ENCODE assay signal across 8 cellular contexts in the genomic region with DNA sequence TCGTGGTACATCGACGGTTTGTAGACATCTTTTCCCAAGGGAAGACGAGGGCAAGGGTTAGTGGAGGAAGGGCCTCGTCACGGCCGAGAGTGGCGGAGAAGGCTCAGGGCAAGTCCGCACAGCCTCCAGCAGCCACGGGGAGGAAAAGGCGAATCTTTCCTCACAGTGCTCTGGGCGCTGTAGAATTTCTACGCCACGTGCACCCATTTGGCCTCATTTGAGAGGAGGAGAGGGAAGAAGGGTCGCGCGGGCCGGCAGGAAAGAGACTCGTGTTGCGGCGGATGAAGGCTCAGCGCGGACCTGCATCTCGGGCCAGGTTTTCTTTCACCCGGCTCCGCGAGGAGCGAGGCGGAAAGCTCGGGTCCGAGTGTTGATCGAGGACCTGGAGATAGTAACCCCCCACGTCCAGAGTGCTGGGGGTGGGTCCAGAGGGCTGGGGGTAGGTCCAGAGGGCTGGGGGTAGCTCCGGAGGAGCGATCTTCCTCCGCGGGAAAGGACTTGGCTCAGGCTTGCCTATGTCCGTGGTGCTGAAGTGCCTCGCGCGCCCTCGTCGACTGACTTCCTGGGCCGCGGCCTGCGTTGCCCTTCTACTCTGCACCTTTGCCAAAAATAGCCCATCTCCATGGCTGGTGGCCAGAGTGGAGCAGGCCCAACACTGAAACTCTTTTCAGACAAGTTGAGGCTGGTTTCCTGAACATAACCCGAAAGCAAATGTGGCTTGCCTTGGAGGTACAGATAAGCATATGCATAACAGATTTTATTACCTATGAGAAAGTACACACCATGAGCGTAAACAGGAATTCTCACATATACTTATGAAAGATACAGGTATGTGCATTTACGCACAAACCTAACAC. TPM values are rescaled to one million over a fixed set of nuclear protein-coding genes. Genes with fewer than 3 reads are reported as not detected.
DNase-seq lines count a peak whose midpoint lies in the region; ATAC-seq and TF ChIP-seq lines count a peak whose summit lies in the region.

No MANE protein-coding gene starts in this region.

- H3K4me1 Mint-ChIP-seq in Calu3 (ENCODE audit: low read depth, unreplicated experiment) = peaks cover 27% of the 10 kb centered on the region

- ATAC-seq in sciatic nerve = peak; percentile 85
- no peak for ATAC-seq in HG03439 (IDR thresholded peaks at IDR 0.05; ENCODE audit: unreplicated experiment)

- H3K9ac ChIP-seq in iPS-15b (ENCODE audit: low read depth, low read length) = peak overlapping the region; percentile 47

- H3K9me3 Mint-ChIP-seq in Calu3 (ENCODE audit: low read depth, unreplicated experiment) = peaks cover 5% of the 10 kb centered on the region

- H3K36me3 ChIP-seq in brain microvascular endothelial cell (replicated peaks) (no peaks in the 10 kb centered on the region), iPS-15b (ENCODE audit: control insufficient read depth, insufficient read depth, low read length) (no peaks in the 10 kb centered on the region)

- in situ Hi-C loops in brain microvascular endothelial cell (cut with HindIII; ENCODE audit: low pct_ligation_motif_present, low sequenced_read_pairs) = no loop called here

- TF ChIP-seq CTCF in Calu3 (IDR thresholded peaks at IDR 0.05; ENCODE audit: unreplicated experiment) (no peak), brain microvascular endothelial cell (IDR thresholded peaks at IDR 0.05; ENCODE audit: low read depth, low read length, missing control alignments) (no peak)

- intact Hi-C loops in Calu3 (cut with micrococcal nuclease; ENCODE audit: unreplicated experiment) = loop anchor here (1.0 to 10.0 kb wide), 7 partner anchors 43 to 425 kb away; a partner anchor contains a TSS
- intact Hi-C loops in sciatic nerve (cut with DNase I) = no loop called here

- H3K36me3 Mint-ChIP-seq in Calu3 (ENCODE audit: insufficient read depth, unreplicated experiment) = peaks cover 35% of the 10 kb centered on the region

- DNase-seq in Calu3 = peak; percentile 82
- DNase-seq in Jurkat, Clone E6-1 (ENCODE audit: low read depth, low spot score) = no peak
- peak in 3 of 5 donors; percentile 6 to 28 (median 17) for DNase-seq in T-helper 1 cell
- peak; percentile 54 for DNase-seq in brain microvascular endothelial cell
- DNase-seq in sciatic nerve (ENCODE audit: low spot score) = peak; percentile 68
- DNase-seq in NCI-H187 treated with DMSO at 0.1 percent for 48 hours (lab: John Stamatoyannopoulos, UW) = no peak

- peak overlapping the region; percentile 91 for H3K27ac Mint-ChIP-seq in Calu3 (ENCODE audit: unreplicated experiment)

- CTCF ChIA-PET in Calu3 (lab: Charles Lee) = interaction anchor here (0.6 to 1.0 kb wide), 3 partner anchors 42 to 68 kb away, joined by 3 to 5 read pairs (median 3); a partner anchor contains a TSS

- H3K4me3 Mint-ChIP-seq in Calu3 (ENCODE audit: low read depth, unreplicated experiment) = peak overlapping the region; percentile 90

- BruUV-seq in Calu3 (replicated peaks; lab: Mats Ljungman, UMichigan) = no TSS peak

- peak overlapping the region; percentile 76 for H3K4me3 ChIP-seq in Jurkat, Clone E6-1 (ENCODE audit: low read length)
- H3K4me3 ChIP-seq in brain microvascular endothelial cell (ENCODE audit: low read depth, low read length) (peak overlapping the region; percentile 82), iPS-15b (ENCODE audit: low read depth, low read length) (peak overlapping the region; percentile 87)

- H3K9me3 ChIP-seq in iPS-15b (ENCODE audit: control insufficient read depth, insufficient read depth, low read length) = no peaks in the 10 kb centered on the region

- H3K27me3 ChIP-seq in brain microvascular endothelial cell (replicated peaks) (no peaks in the 10 kb centered on the region), iPS-15b (ENCODE audit: control insufficient read depth, insufficient read depth, low read length) (no peaks in the 10 kb centered on the region)

- H3K27ac ChIP-seq in brain microvascular endothelial cell = peak overlapping the region; percentile 71

- H3K4me1 ChIP-seq in iPS-15b (ENCODE audit: control insufficient read depth, insufficient read depth, low read length) = peaks cover 3% of the 10 kb centered on the region

- no peaks in the 10 kb centered on the region for H3K27me3 Mint-ChIP-seq in Calu3 (ENCODE audit: unreplicated experiment)

RNA-seq across cellular contexts. Expression of a gene that starts 1.1 kb away (rescaled TPM):
- total RNA-seq in Calu3 (2022) (31.0 and 31.4 TPM in 2 replicates), sciatic nerve (8.0 TPM)
- polyA plus RNA-seq in Jurkat, Clone E6-1 (2012; ENCODE audit: insufficient read depth, insufficient read length) = 5.8 TPM

RNA-seq across cellular contexts. Expression of a gene that starts 42.0 kb away (rescaled TPM):
- 108 and 127 TPM in 2 replicates for total RNA-seq in Calu3 (2022)
- 66.4 TPM for polyA plus RNA-seq in Jurkat, Clone E6-1 (2012; ENCODE audit: insufficient read depth, insufficient read length)
- 54.3 TPM for total RNA-seq in sciatic nerve

Comparison
In these comparisons a context has a peak if more than half of its experiments do, and no peak if none do; other contexts are left out.
1. DNase-seq: peak in Calu3 (single experiment), T-helper 1 cell (3 of 5), brain microvascular endothelial cell (single experiment) and sciatic nerve (single experiment); none in Jurkat, Clone E6-1 (single experiment) and NCI-H187 treated with DMSO at 0.1 percent for 48 hours (single experiment).
2. Peak in every context shown above with its lines, with median percentiles within 50 percentile points of each other: H3K4me3 ChIP-seq.